In genomic region chr3:130811552-130811951, GRCh38 we compare ENCODE assay signal across 15 cellular contexts.
"Had no signal": no experiment of that assay in that cellular context is flagged by ENCODE, and none has a peak within 500 bp of the region (broad histone marks: within the 10 kb centered on the region; RNA-seq: fewer than 3 reads in every experiment).

No MANE protein-coding gene starts in this region.

- H3K36me3 ChIP-seq: cardiac muscle cell, gastrocnemius medialis, heart left ventricle, sigmoid colon, thoracic aorta, upper lobe of right lung had no signal

- H3K27me3 ChIP-seq: cardiac muscle cell, gastrocnemius medialis, heart left ventricle, sigmoid colon, upper lobe of right lung had no signal

- H3K4me1 ChIP-seq: gastrocnemius medialis, heart left ventricle, sigmoid colon, upper lobe of right lung had no signal

- H3K27ac ChIP-seq: cardiac muscle cell, gastrocnemius medialis, heart left ventricle, sigmoid colon, thoracic aorta, upper lobe of right lung had no signal

- DNase-seq: activated CD4-positive, alpha-beta T cell treated with anti-CD3 and anti-CD28 coated beads for 36 hours; activated CD4-positive, alpha-beta T cell treated with anti-CD3 and anti-CD28 coated beads, Interleukin-2, amount 50 U/mL, for 48 hours; effector CD8-positive, alpha-beta T cell; gastrocnemius medialis; heart left ventricle; immature natural killer cell; kidney glomerular epithelial cell; left ventricle myocardium superior; nephron progenitor cell; nucleus accumbens; sigmoid colon; stimulated activated CD4-positive, alpha-beta T cell treated with anti-CD3 and anti-CD28 coated beads, Interleukin-4, amount 100 ng/mL, for 4 hours; upper lobe of right lung had no signal

- H3K9me3 ChIP-seq: gastrocnemius medialis, heart left ventricle, sigmoid colon, thoracic aorta, upper lobe of right lung had no signal

- H3K4me3 ChIP-seq: cardiac muscle cell, gastrocnemius medialis, heart left ventricle, sigmoid colon, thoracic aorta, upper lobe of right lung had no signal
